ENCODE assay signal across 8 cellular contexts in the genomic region with DNA sequence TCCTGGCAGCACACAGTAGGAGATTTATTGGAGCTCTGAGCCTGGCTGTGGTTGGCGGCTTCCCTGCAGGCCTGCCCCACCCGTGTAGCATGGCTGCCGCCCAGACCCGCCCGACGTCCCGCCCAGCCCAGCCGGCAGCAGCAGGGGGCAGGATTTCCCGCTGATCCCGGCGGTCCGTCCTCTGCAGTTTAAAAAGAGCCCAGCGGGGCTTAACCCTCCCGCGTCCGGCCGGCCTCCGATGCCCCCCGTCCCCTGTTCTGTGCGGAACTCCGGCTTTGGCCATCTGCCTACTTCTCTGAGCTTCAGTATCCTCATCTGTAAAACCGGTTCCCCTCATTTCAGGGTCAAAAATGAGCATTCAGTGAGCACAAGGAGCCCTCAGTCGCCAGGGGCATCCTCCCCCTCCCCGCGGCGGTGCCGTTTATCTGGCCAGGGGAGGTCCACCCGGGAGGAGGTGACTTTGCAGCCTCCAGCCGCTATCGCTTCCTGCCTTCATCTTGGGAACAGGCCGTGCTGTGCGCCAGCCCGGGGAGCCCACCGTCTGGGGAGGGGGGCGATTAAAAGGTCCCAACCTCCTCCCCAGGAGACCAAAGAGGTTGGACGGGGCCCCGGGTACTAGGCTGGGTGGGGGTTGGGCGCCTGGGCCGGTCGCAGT.
A peak's percentile ranks its signal among the peaks of the same experiment; 100 is the strongest.
DNase-seq lines count a peak whose midpoint lies in the region; TF ChIP-seq lines count a peak whose summit lies in the region.

A gene (plus strand): TSS at position 476 of the 655 bp plus-strand sequence. CDS start 1,456 bp downstream, outside the sequence.

- H3K27ac Mint-ChIP-seq in T-helper 2 cell treated with Interferon-gamma antibody and Interleukin-4, amounts not matched to agents 5 μg/mL and 100 μg/mL, for 36 hours: peak within 1 kb of the TSS; percentile 20

- peaks cover 5% of the 10 kb centered on the region; the same call in 1 of the 2 replicates for H3F3A ChIP-seq in Loucy (ENCODE audit: low read depth)

- peaks cover 8% of the 10 kb centered on the region for H3K4me1 Mint-ChIP-seq in T-helper 2 cell treated with Interferon-gamma antibody and Interleukin-4, amounts not matched to agents 5 μg/mL and 100 μg/mL, for 36 hours (ENCODE audit: low read depth)

- peak within 1 kb of the TSS; percentile 90 for H3K4me3 ChIP-seq in Loucy (ENCODE audit: low read length, poor library complexity, severe bottlenecking)
- H3K4me3 ChIP-seq in choroid plexus epithelial cell (ENCODE audit: low read depth, low read length): peak within 1 kb of the TSS; percentile 71
- peak within 1 kb of the TSS; percentile 54 to 96 (median 72) for H3K4me3 ChIP-seq in skin epidermis

- H3K27ac ChIP-seq in skin epidermis: peak within 1 kb of the TSS; percentile 80 to 97 (median 93)

- peak; percentile 64 for TF ChIP-seq CTCF in Loucy (conservative IDR thresholded peaks at IDR 0.05; ENCODE audit: low read length)
- TF ChIP-seq CTCF in choroid plexus epithelial cell (conservative IDR thresholded peaks at IDR 0.05; ENCODE audit: low read depth, low read length): peak; percentile 65

- DNase-seq in NCI-H1417 (lab: John Stamatoyannopoulos, UW) (peak; percentile 48 to 74 (median 72)), NCI-H1417 treated with DMSO at 0.1 percent for 48 hours (lab: John Stamatoyannopoulos, UW) (no peak), choroid plexus epithelial cell (ENCODE audit: low read depth) (peak; percentile 89), islet precursor cell (peak; percentile 95), GM19240 (ENCODE audit: insufficient read length, low spot score) (no peak)
- DNase-seq in T-helper 2 cell treated with Interferon-gamma antibody and Interleukin-4, amounts not matched to agents 5 μg/mL and 100 μg/mL, for 36 hours (ENCODE audit: low spot score): peak; percentile 50

- peaks cover 12% of the 10 kb centered on the region for H3K27me3 Mint-ChIP-seq in T-helper 2 cell treated with Interferon-gamma antibody and Interleukin-4, amounts not matched to agents 5 μg/mL and 100 μg/mL, for 36 hours (ENCODE audit: low read depth)

- no peaks in the 10 kb centered on the region for H3K9me2 ChIP-seq in Loucy (replicated peaks; ENCODE audit: low read depth, low read length)

- H3K36me3 ChIP-seq in Loucy (ENCODE audit: insufficient read depth, low read length): no peaks in the 10 kb centered on the region

- peak within 1 kb of the TSS; percentile 98 for H2AFZ ChIP-seq in Loucy (ENCODE audit: low read length)

- peaks cover 31% of the 10 kb centered on the region for H3K4me1 ChIP-seq in Loucy (ENCODE audit: insufficient read depth, low read length, poor library complexity, severe bottlenecking)

- peak within 1 kb of the TSS; percentile 89 for H3K9ac ChIP-seq in Loucy (ENCODE audit: low read depth, low read length, poor library complexity, severe bottlenecking)

- no peaks in the 10 kb centered on the region for H4K20me1 ChIP-seq in Loucy (ENCODE audit: insufficient read depth, low read length, poor library complexity, severe bottlenecking)

- H3K4me2 ChIP-seq in Loucy (ENCODE audit: low read depth, low read length, poor library complexity, severe bottlenecking): peak within 1 kb of the TSS; percentile 91

- H3K9me3 ChIP-seq in Loucy (ENCODE audit: insufficient read depth, low read depth, low read length): no peaks in the 10 kb centered on the region

- no peaks in the 10 kb centered on the region for H3K79me2 ChIP-seq in Loucy (ENCODE audit: insufficient read depth, low read length)

- H3K27me3 ChIP-seq in Loucy (ENCODE audit: insufficient read depth, low read length, poor library complexity, severe bottlenecking): no peaks in the 10 kb centered on the region

- H3K36me3 Mint-ChIP-seq in T-helper 2 cell treated with Interferon-gamma antibody and Interleukin-4, amounts not matched to agents 5 μg/mL and 100 μg/mL, for 36 hours (ENCODE audit: low read depth): peaks cover 2% of the 10 kb centered on the region

- peak within 1 kb of the TSS; percentile 78 for H3K4me3 Mint-ChIP-seq in T-helper 2 cell treated with Interferon-gamma antibody and Interleukin-4, amounts not matched to agents 5 μg/mL and 100 μg/mL, for 36 hours

- no peaks in the 10 kb centered on the region for H3K9me3 Mint-ChIP-seq in T-helper 2 cell treated with Interferon-gamma antibody and Interleukin-4, amounts not matched to agents 5 μg/mL and 100 μg/mL, for 36 hours

Comparison
In these comparisons a context has a peak if more than half of its experiments do, and no peak if none do; other contexts are left out.
1. DNase-seq: peak in NCI-H1417 (3 of 3), T-helper 2 cell treated with Interferon-gamma antibody and Interleukin-4, amounts not matched to agents 5 μg/mL and 100 μg/mL, for 36 hours (single experiment), choroid plexus epithelial cell (single experiment) and islet precursor cell (single experiment); none in NCI-H1417 treated with DMSO at 0.1 percent for 48 hours (single experiment) and GM19240 (single experiment).
2. Peak in every context shown above with its lines, with median percentiles within 50 percentile points of each other: H3K4me3 ChIP-seq.